10 cellular contexts compared by ENCODE assay signal in the genomic region with DNA sequence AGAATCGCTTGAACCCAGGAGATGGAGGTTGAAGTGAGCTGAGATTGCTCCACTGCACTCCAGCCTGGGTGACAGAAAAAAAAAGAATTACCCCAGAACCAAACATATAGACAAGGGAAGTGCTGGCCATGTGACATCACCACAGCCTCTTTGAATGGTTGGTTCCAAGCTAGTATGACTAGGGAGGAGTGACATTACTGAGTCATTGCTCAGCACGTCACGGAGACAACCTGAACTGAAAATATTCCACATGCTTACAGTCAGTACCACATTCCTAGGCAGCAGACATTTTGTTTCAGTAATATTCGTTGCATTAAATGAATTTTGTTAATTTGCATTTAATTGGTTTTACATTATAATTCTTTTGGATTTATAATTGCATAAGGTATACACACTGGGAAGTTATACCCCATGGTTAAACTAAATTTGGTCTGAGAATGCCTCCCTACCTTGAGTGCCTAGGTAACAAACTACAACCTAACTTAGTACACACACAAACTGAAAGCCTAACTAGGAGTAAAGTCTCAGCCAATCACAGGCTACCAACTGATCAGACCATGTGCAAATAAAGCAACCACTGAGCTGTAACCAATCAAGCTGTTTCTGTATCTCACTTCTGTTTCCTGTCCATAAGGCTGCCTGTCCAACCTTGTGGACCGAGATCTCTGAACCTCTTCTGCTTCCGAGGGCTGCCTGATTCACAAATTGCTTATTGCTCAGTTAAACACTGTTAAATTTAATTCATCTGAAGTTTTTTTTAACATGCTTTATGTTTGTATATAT.
DNase-seq lines count a peak whose midpoint lies in the region; ATAC-seq and TF ChIP-seq lines count a peak whose summit lies in the region.
"Had no signal": no experiment of that assay in that cellular context is flagged by ENCODE, and none has a peak within 500 bp of the region (broad histone marks: within the 10 kb centered on the region; RNA-seq: fewer than 3 reads in every experiment).

No MANE protein-coding gene starts in this region.

- H3K4me1 ChIP-seq in aorta (ENCODE audit: control insufficient read depth in 1 of 2, insufficient read depth in 2 of 2, low read length in 2 of 2) (peaks cover 3 to 7% of the 10 kb centered on the region in 2 donors), esophagus muscularis mucosa (peaks cover 16 to 59% (median 37%) of the 10 kb centered on the region in 4 donors)

- H3K9me3 ChIP-seq in CD4-positive, alpha-beta T cell (ENCODE audit: control insufficient read depth, low read length), result no peaks in the 10 kb centered on the region
- H3K9me3 ChIP-seq in aorta (ENCODE audit: control insufficient read depth, low read length), result no peaks in the 10 kb centered on the region
- H3K9me3 ChIP-seq in esophagus muscularis mucosa, result no peaks in the 10 kb centered on the region

- H3K4me3 Mint-ChIP-seq in CD4-positive, alpha-beta T cell, result no peak overlapping the region

- H3K27ac Mint-ChIP-seq in CD4-positive, alpha-beta T cell, result no peak overlapping the region

- no peaks in the 10 kb centered on the region for H3K9me3 Mint-ChIP-seq in CD4-positive, alpha-beta T cell

- no peaks in the 10 kb centered on the region for H3K36me3 Mint-ChIP-seq in CD4-positive, alpha-beta T cell (ENCODE audit: low read depth)

- TF ChIP-seq POLR2A in esophagus muscularis mucosa (IDR thresholded peaks at IDR 0.05; ENCODE audit: low read depth), result no peak

- WGBS in aorta, 2 donors, result 68 to 83% methylated on average over 6 of the region's 6 CpGs
- WGBS in esophagus muscularis mucosa, result 80% methylated on average over 6 of the region's 6 CpGs

- intact Hi-C loops in CD4-positive, alpha-beta T cell (cut with DNase I, micrococcal nuclease), result no loop called here
- intact Hi-C loops in aorta (cut with DNase I) (no loop called here), esophagus muscularis mucosa (cut with DNase I) (no loop called here)

- ATAC-seq in GM21381 (IDR thresholded peaks at IDR 0.05; ENCODE audit: unreplicated experiment), result peak; percentile 74
- peak; percentile 85 for ATAC-seq in HG03442 (IDR thresholded peaks at IDR 0.05; ENCODE audit: unreplicated experiment)
- no peak for ATAC-seq in CD4-positive, alpha-beta T cell (ENCODE audit: poor library complexity)
- no peak for ATAC-seq in aorta (ENCODE audit: low FRiP score)

- CTCF ChIA-PET in CD4-positive, alpha-beta T cell (lab: Charles Lee), result no interaction called here

- no peak for TF ChIP-seq CTCF in coronary artery (IDR thresholded peaks at IDR 0.05)
- TF ChIP-seq CTCF in CD4-positive, alpha-beta T cell (IDR thresholded peaks at IDR 0.05), result no peak
- TF ChIP-seq CTCF in esophagus muscularis mucosa (IDR thresholded peaks at IDR 0.05), result no peak

- H3K27me3 Mint-ChIP-seq in CD4-positive, alpha-beta T cell, result no peaks in the 10 kb centered on the region

- H3K27ac ChIP-seq in coronary artery (peak overlapping the region; percentile 74 to 79), aorta (ENCODE audit: low read depth in 1 of 2, low read length in 2 of 2) (peak overlapping the region in 1 of 2 donors; percentile 67), esophagus muscularis mucosa (replicated peaks in 1 of 4) (no peak overlapping the region)
- H3K27ac ChIP-seq in CD4-positive, alpha-beta T cell (ENCODE audit: low read depth, low read length), result no peak overlapping the region

- H3K4me1 Mint-ChIP-seq in CD4-positive, alpha-beta T cell (ENCODE audit: low read depth), result peaks cover 11% of the 10 kb centered on the region

- H3K27me3 ChIP-seq in CD4-positive, alpha-beta T cell (ENCODE audit: control insufficient read depth, insufficient read depth, low read length), result no peaks in the 10 kb centered on the region
- no peaks in the 10 kb centered on the region for H3K27me3 ChIP-seq in aorta (ENCODE audit: control insufficient read depth in 1 of 2, insufficient read depth in 2 of 2, low read length in 1 of 2)
- H3K27me3 ChIP-seq in esophagus muscularis mucosa, result no peaks in the 10 kb centered on the region

- H3K4me3 ChIP-seq in coronary artery (no peak overlapping the region), aorta (ENCODE audit: low read length in 2 of 2) (no peak overlapping the region), esophagus muscularis mucosa (no peak overlapping the region)

- H3K36me3 ChIP-seq in aorta (ENCODE audit: control insufficient read depth in 1 of 2, insufficient read depth in 2 of 2, low read length in 1 of 2) (no peaks in the 10 kb centered on the region), esophagus muscularis mucosa (no peaks in the 10 kb centered on the region)

- DNase-seq in DMS53 treated with DMSO at 0.1 percent for 48 hours (lab: John Stamatoyannopoulos, UW; ENCODE audit: unreplicated experiment) (peak; percentile 26), coronary artery (ENCODE audit: low spot score) (no peak), T-helper 9 cell (no peak), aorta (no peak), esophagus muscularis mucosa (ENCODE audit: extremely low spot score) (no peak)
- no peak for DNase-seq in CD4-positive, alpha-beta T cell
- DNase-seq: NCI-H2107; stimulated activated CD4-positive, alpha-beta T cell treated with anti-CD3 and anti-CD28 coated beads, Interleukin-12 subunit alpha, Interleukin-12 subunit beta, amount 100 ng/mL, for 4 hours had no signal

- TF ChIP-seq EP300 in esophagus muscularis mucosa (IDR thresholded peaks at IDR 0.05), result no peak

- POLR2A ChIA-PET in CD4-positive, alpha-beta T cell (lab: Charles Lee), result interaction anchor here (0.7 to 1.0 kb wide), 2 partner anchors 8 to 108 kb away, joined by 3 to 4 read pairs; no protein-coding TSS in a partner anchor

Comparison
In these comparisons a context has a peak if more than half of its experiments do, and no peak if none do; other contexts are left out.
1. ATAC-seq: peak in GM21381 (single experiment) and HG03442 (single experiment); none in CD4-positive, alpha-beta T cell (single experiment) and aorta (single experiment).
2. H3K27ac ChIP-seq: peak in coronary artery (2 of 2); none in CD4-positive, alpha-beta T cell (single experiment) and esophagus muscularis mucosa (0 of 4).